ENCODE assay signal across 1 cellular context in the genomic region with DNA sequence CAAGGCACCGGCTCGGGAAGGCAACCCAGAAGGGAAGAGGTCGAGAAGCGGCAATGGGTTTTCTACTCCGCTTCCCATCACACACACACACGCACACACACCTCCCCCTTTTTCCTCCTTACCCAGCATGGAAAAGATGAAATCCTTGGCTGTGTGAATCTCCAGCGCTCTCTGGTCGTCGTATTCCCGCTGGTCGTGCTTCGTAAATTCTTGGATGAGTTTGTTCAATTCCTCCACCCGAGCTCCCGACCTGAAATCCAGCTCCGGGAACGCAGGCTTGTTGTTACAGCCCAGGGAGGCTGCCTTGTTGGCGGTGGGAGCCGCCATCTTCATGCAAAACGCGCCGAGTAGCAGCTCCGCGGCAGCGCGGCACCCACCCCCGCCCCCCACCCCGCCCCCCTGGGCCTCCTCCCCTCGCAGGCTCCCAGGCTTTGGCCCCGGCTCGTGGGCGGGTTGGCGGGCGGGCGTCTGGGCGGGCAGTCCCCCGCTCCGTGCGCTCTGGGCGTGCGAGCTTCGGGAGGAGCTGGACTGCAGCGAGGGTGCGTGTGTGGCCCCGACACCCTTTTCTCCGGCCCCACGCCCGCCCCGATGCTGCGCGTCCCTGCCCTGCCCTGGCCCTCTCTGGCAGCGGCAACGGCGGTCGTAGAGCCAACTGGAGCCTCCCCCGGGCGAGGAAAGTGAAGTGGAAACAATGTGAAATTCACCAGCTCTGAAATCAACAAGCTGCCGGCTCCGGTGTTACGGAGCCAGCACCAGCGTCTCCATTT.
A peak's percentile ranks its signal among the peaks of the same experiment; 100 is the strongest.
TF ChIP-seq lines count a peak whose summit lies in the region.

A gene with protein sequence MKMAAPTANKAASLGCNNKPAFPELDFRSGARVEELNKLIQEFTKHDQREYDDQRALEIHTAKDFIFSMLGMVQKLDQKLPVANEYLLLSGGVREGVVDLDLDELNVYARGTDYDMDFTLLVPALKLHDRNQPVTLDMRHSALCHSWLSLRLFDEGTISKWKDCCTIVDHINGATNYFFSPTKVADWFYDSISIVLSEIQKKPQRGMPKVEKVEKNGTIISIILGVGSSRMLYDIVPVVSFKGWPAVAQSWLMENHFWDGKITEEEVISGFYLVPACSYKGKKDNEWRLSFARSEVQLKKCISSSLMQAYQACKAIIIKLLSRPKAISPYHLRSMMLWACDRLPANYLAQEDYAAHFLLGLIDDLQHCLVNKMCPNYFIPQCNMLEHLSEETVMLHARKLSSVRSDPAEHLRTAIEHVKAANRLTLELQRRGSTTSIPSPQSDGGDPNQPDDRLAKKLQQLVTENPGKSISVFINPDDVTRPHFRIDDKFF (minus strand): TSS at position 349 of the 767 bp plus-strand sequence. CDS start 16 bp downstream, at position 333.

TF ChIP-seq in HEK293, 187 proteins besides CTCF, POLR2A, EP300 and RAD21 (continued from another document):
- TF ChIP-seq, protein P1, sequence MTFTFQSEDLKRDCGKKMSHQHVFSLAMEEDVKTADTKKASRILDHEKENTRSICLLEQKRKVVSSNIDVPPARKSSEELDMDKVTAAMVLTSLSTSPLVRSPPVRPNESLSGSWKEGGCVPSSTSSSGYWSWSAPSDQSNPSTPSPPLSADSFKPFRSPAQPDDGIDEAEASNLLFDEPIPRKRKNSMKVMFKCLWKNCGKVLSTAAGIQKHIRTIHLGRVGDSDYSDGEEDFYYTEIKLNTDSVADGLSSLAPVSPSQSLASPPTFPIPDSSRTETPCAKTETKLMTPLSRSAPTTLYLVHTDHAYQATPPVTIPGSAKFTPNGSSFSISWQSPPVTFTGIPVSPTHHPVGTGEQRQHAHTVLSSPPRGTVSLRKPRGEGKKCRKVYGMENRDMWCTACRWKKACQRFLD (tag by site-specific recombination; IDR thresholded peaks at IDR 0.05) = no peak
- no peak for TF ChIP-seq ZNF596 (tag by site-specific recombination; IDR thresholded peaks at IDR 0.05)
- no peak; the same call in 1 of the 2 replicates for TF ChIP-seq KLF17 (tag by site-specific recombination; IDR thresholded peaks at IDR 0.05)
- TF ChIP-seq YY1 (tag by site-specific recombination; IDR thresholded peaks at IDR 0.05) = peak; percentile 76
- TF ChIP-seq GLI4 (tag by site-specific recombination; IDR thresholded peaks at IDR 0.05) = 0 out of 2 replicates have a peak, but pooled peaks have one; percentile 54
- peak; percentile 83 for TF ChIP-seq ZFHX2 (tag by site-specific recombination; conservative IDR thresholded peaks at IDR 0.05)
- no peak for TF ChIP-seq ZNF707 (tag by site-specific recombination; IDR thresholded peaks at IDR 0.05)
- no peak for TF ChIP-seq ZNF473 (tag by site-specific recombination; IDR thresholded peaks at IDR 0.05)
- TF ChIP-seq TRIM28 (IDR thresholded peaks at IDR 0.05; ENCODE audit: borderline replicate concordance, low read length) = no peak
- TF ChIP-seq PRDM1 (tag by site-specific recombination; IDR thresholded peaks at IDR 0.05) = peak; percentile 82
- peak; percentile 18; the same call in 1 of the 2 replicates for TF ChIP-seq ZNF335 (tag by site-specific recombination; conservative IDR thresholded peaks at IDR 0.05)
- TF ChIP-seq WT1 (tag by site-specific recombination; IDR thresholded peaks at IDR 0.05) = no peak
- no peak for TF ChIP-seq ZNF404 (tag by site-specific recombination; IDR thresholded peaks at IDR 0.05)
- TF ChIP-seq, protein P2, sequence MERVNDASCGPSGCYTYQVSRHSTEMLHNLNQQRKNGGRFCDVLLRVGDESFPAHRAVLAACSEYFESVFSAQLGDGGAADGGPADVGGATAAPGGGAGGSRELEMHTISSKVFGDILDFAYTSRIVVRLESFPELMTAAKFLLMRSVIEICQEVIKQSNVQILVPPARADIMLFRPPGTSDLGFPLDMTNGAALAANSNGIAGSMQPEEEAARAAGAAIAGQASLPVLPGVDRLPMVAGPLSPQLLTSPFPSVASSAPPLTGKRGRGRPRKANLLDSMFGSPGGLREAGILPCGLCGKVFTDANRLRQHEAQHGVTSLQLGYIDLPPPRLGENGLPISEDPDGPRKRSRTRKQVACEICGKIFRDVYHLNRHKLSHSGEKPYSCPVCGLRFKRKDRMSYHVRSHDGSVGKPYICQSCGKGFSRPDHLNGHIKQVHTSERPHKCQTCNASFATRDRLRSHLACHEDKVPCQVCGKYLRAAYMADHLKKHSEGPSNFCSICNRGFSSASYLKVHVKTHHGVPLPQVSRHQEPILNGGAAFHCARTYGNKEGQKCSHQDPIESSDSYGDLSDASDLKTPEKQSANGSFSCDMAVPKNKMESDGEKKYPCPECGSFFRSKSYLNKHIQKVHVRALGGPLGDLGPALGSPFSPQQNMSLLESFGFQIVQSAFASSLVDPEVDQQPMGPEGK (tag by site-specific recombination; IDR thresholded peaks at IDR 0.05) = peak; percentile 54; the same call in 1 of the 2 replicates
- TF ChIP-seq ZNF354C (tag by site-specific recombination; IDR thresholded peaks at IDR 0.05; ENCODE audit: borderline replicate concordance, low read depth) = no peak
- TF ChIP-seq, protein P3, sequence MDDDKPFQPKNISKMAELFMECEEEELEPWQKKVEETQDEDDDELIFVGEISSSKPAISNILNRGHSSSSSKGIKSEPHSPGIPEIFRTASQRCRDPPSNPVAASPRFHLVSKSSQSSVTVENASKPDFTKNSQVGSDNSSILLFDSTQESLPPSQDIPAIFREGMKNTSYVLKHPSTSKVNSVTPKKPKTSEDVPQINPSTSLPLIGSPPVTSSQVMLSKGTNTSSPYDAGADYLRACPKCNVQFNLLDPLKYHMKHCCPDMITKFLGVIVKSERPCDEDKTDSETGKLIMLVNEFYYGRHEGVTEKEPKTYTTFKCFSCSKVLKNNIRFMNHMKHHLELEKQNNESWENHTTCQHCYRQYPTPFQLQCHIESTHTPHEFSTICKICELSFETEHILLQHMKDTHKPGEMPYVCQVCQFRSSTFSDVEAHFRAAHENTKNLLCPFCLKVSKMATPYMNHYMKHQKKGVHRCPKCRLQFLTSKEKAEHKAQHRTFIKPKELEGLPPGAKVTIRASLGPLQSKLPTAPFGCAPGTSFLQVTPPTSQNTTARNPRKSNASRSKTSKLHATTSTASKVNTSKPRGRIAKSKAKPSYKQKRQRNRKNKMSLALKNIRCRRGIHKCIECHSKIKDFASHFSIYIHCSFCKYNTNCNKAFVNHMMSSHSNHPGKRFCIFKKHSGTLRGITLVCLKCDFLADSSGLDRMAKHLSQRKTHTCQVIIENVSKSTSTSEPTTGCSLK (tag by site-specific recombination; IDR thresholded peaks at IDR 0.05) = no peak
